ENCODE assay signal across 25 cellular contexts in genomic region chr6:116180375-116180774, GRCh38. TPM values are rescaled to one million over a fixed set of nuclear protein-coding genes. Genes with fewer than 3 reads are reported as not detected.
"Had no signal": no experiment of that assay in that cellular context is flagged by ENCODE, and none has a peak within 500 bp of the region (broad histone marks: within the 10 kb centered on the region; RNA-seq: fewer than 3 reads in every experiment).

No MANE protein-coding gene starts in this region.

- ATAC-seq: naive thymus-derived CD8-positive, alpha-beta T cell; pancreas; right cardiac atrium; stimulated activated effector memory CD8-positive, alpha-beta T cell treated with anti-CD3 and anti-CD28 coated beads, Interleukin-12 subunit alpha, Interleukin-12 subunit beta, amount 100 ng/mL, for 72 hours; upper lobe of right lung had no signal

- H3K27me3 ChIP-seq: hepatocyte, pancreas, sigmoid colon, spleen, suprapubic skin, tibial artery, upper lobe of right lung had no signal

- H3K27ac ChIP-seq: hepatocyte, left ventricle myocardium inferior, pancreas, prostate gland, sigmoid colon, spleen, suprapubic skin, thoracic aorta, tibial artery, upper lobe of right lung had no signal

- H3K36me3 ChIP-seq: pancreas, prostate gland, sigmoid colon, upper lobe of right lung had no signal

- FAIRE-seq: urothelium cell line had no signal

- DNase-seq: kidney; left ventricle myocardium inferior; naive thymus-derived CD8-positive, alpha-beta T cell; nucleus accumbens; pancreas; posterior cingulate gyrus; retina; right cardiac atrium; sigmoid colon; small intestine; spleen; stimulated activated CD4-positive, alpha-beta T cell treated with anti-CD3 and anti-CD28 coated beads, Interleukin-4, amount 100 ng/mL, for 24 hours; stimulated activated naive CD4-positive, alpha-beta T cell; tibial artery; trophoblast cell; upper lobe of right lung had no signal

- H3K9me3 ChIP-seq: prostate gland, upper lobe of right lung had no signal

- H2AFZ ChIP-seq: hepatocyte had no signal

- H3K4me1 ChIP-seq: pancreas, prostate gland, sigmoid colon, spleen, suprapubic skin, tibial artery, upper lobe of right lung had no signal

- H3K4me3 ChIP-seq: hepatocyte, left ventricle myocardium inferior, lung, pancreas, prostate gland, sigmoid colon, spleen, suprapubic skin, thoracic aorta, tibial artery, upper lobe of right lung had no signal

- H3K4me2 ChIP-seq: hepatocyte had no signal

RNA-seq across cellular contexts. Expression of gene COL10A1, which starts 54.4 kb away (rescaled TPM):
- total RNA-seq: naive thymus-derived CD8-positive, alpha-beta T cell; neural crest cell; prostate gland; right cardiac atrium; sigmoid colon; subcutaneous adipose tissue; suprapubic skin had no signal
- polyA plus RNA-seq: lung, sigmoid colon, small intestine had no signal
